ENCODE assay signal across 8 cellular contexts in genomic region chr16:29925805-29926674, GRCh38. TPM values are rescaled to one million over a fixed set of nuclear protein-coding genes. Genes with fewer than 3 reads are reported as not detected.
DNase-seq lines count a peak whose midpoint lies in the region; ATAC-seq and TF ChIP-seq lines count a peak whose summit lies in the region.

TSS of gene KCTD13 (minus strand) at chr16:29926226. CDS start at chr16:29926033, 193 bp downstream.

- peak within 1 kb of the TSS; percentile 98 to 100 for H3K4me3 ChIP-seq in DND-41 (ENCODE audit: low read depth in 1 of 2, low read length in 2 of 2)
- peak within 1 kb of the TSS; percentile 83 for H3K4me3 ChIP-seq in Karpas-422 (ENCODE audit: low read length)
- H3K4me3 ChIP-seq in RWPE2 (ENCODE audit: severe bottlenecking): peak within 1 kb of the TSS; percentile 77
- peak within 1 kb of the TSS; percentile 81 for H3K4me3 ChIP-seq in fibroblast of pulmonary artery (replicated peaks; ENCODE audit: low read depth, low read length)

- intact Hi-C loops in activated T-helper 2 cell treated with anti-CD3 and anti-CD28 coated beads, Interferon-gamma antibody, Interleukin-2, Interleukin-4, amounts not matched to agents 10 μg/mL and 5 μg/mL and 100 μg/mL, durations not matched to agents 14 hours and 24 hours and 36 hours (cut with micrococcal nuclease): loop anchor here (1.0 to 5.0 kb wide), 3 partner anchors 36 to 121 kb away; partner anchors contain the start of genes CDIPT and TMEM219

- peak; percentile 87 for ATAC-seq in DND-41 (ENCODE audit: insufficient read depth, low read depth)
- ATAC-seq in GM21825 (IDR thresholded peaks at IDR 0.05; ENCODE audit: unreplicated experiment): peak; percentile 87
- peak; percentile 89 for ATAC-seq in RWPE2 (ENCODE audit: low read depth)
- ATAC-seq in natural killer cell treated with Interleukin-12 subunit alpha and Interleukin-12 subunit beta and Interleukin-15 and Interleukin-18, amount 100 ng/mL, for 72 hours: peak; percentile 97 to 98

- H4K20me1 ChIP-seq in DND-41 (ENCODE audit: insufficient read depth, low read length) (peaks cover 13% of the 10 kb centered on the region), Karpas-422 (ENCODE audit: insufficient read depth, low read depth, low read length) (peaks cover 4% of the 10 kb centered on the region; the same call in 1 of the 2 replicates)

- peaks cover 22% of the 10 kb centered on the region for H3K36me3 ChIP-seq in DND-41 (ENCODE audit: insufficient read depth, low read length)
- peaks cover 8% of the 10 kb centered on the region; the same call in 1 of the 2 replicates for H3K36me3 ChIP-seq in Karpas-422 (ENCODE audit: insufficient read depth, low read length)
- H3K36me3 ChIP-seq in RWPE2 (ENCODE audit: low read depth): peaks cover 22% of the 10 kb centered on the region

- peak within 1 kb of the TSS; percentile 94 for H3K27ac ChIP-seq in DND-41 (ENCODE audit: low read length)
- H3K27ac ChIP-seq in Karpas-422 (ENCODE audit: low read length): peak within 1 kb of the TSS; percentile 8; the same call in 1 of the 2 replicates
- peak within 1 kb of the TSS; percentile 48 for H3K27ac ChIP-seq in RWPE2 (ENCODE audit: poor library complexity, severe bottlenecking)

- H3K4me2 ChIP-seq in DND-41 (ENCODE audit: insufficient read depth, low read length): peak within 1 kb of the TSS; percentile 99
- H3K4me2 ChIP-seq in Karpas-422 (ENCODE audit: low read depth, low read length, poor library complexity, severe bottlenecking): peak within 1 kb of the TSS; percentile 99

- peaks cover 21% of the 10 kb centered on the region for H3K36me3 Mint-ChIP-seq in activated T-helper 2 cell treated with anti-CD3 and anti-CD28 coated beads, Interferon-gamma antibody, Interleukin-2, Interleukin-4, amounts not matched to agents 10 μg/mL and 5 μg/mL and 100 μg/mL, durations not matched to agents 14 hours and 24 hours and 36 hours (ENCODE audit: low read depth)
- peaks cover 7% of the 10 kb centered on the region for H3K36me3 Mint-ChIP-seq in natural killer cell treated with Interleukin-12 subunit alpha and Interleukin-12 subunit beta and Interleukin-15 and Interleukin-18, amount 100 ng/mL, for 72 hours
- H3K36me3 Mint-ChIP-seq in stimulated activated naive CD8-positive, alpha-beta T cell treated with anti-CD3 and anti-CD28 coated beads, Interleukin-15, Interleukin-2, amounts not matched to agents 100 ng/mL and 50 ng/mL, for 24 hours (ENCODE audit: low read depth): peaks cover 22% of the 10 kb centered on the region

- H3K9me2 ChIP-seq in Karpas-422 (replicated peaks; ENCODE audit: insufficient read depth, low read length): no peaks in the 10 kb centered on the region

- no peaks in the 10 kb centered on the region for H3K27me3 ChIP-seq in DND-41 (ENCODE audit: insufficient read depth, low read length, poor library complexity)
- H3K27me3 ChIP-seq in Karpas-422 (ENCODE audit: low read length): no peaks in the 10 kb centered on the region
- H3K27me3 ChIP-seq in RWPE2 (ENCODE audit: insufficient read depth, poor library complexity, severe bottlenecking): no peaks in the 10 kb centered on the region

- H3K27ac Mint-ChIP-seq in activated T-helper 2 cell treated with anti-CD3 and anti-CD28 coated beads, Interferon-gamma antibody, Interleukin-2, Interleukin-4, amounts not matched to agents 10 μg/mL and 5 μg/mL and 100 μg/mL, durations not matched to agents 14 hours and 24 hours and 36 hours: peak within 1 kb of the TSS; percentile 94
- H3K27ac Mint-ChIP-seq in natural killer cell treated with Interleukin-12 subunit alpha and Interleukin-12 subunit beta and Interleukin-15 and Interleukin-18, amount 100 ng/mL, for 72 hours: peak within 1 kb of the TSS; percentile 92 to 97
- peak within 1 kb of the TSS; percentile 95 for H3K27ac Mint-ChIP-seq in stimulated activated naive CD8-positive, alpha-beta T cell treated with anti-CD3 and anti-CD28 coated beads, Interleukin-15, Interleukin-2, amounts not matched to agents 100 ng/mL and 50 ng/mL, for 24 hours

- H3K9ac ChIP-seq in DND-41 (ENCODE audit: low read depth, low read length): peak within 1 kb of the TSS; percentile 89
- H3K9ac ChIP-seq in Karpas-422 (ENCODE audit: low read length): peak within 1 kb of the TSS; percentile 77

- TF ChIP-seq CTCF in DND-41 (IDR thresholded peaks at IDR 0.05; ENCODE audit: borderline replicate concordance, extremely low read depth, low read length, poor library complexity, severe bottlenecking): no peak
- TF ChIP-seq CTCF in RWPE2 (IDR thresholded peaks at IDR 0.05; ENCODE audit: poor library complexity, severe bottlenecking): no peak
- TF ChIP-seq CTCF in fibroblast of pulmonary artery (IDR thresholded peaks at IDR 0.05; ENCODE audit: low read length, missing control alignments): no peak

- H3K79me2 ChIP-seq in DND-41 (ENCODE audit: insufficient read depth, low read length) (peaks cover 42% of the 10 kb centered on the region), Karpas-422 (ENCODE audit: low read length) (peaks cover 32% of the 10 kb centered on the region)

- H3K9me3 Mint-ChIP-seq in activated T-helper 2 cell treated with anti-CD3 and anti-CD28 coated beads, Interferon-gamma antibody, Interleukin-2, Interleukin-4, amounts not matched to agents 10 μg/mL and 5 μg/mL and 100 μg/mL, durations not matched to agents 14 hours and 24 hours and 36 hours: no peaks in the 10 kb centered on the region
- H3K9me3 Mint-ChIP-seq in natural killer cell treated with Interleukin-12 subunit alpha and Interleukin-12 subunit beta and Interleukin-15 and Interleukin-18, amount 100 ng/mL, for 72 hours: no peaks in the 10 kb centered on the region
- H3K9me3 Mint-ChIP-seq in stimulated activated naive CD8-positive, alpha-beta T cell treated with anti-CD3 and anti-CD28 coated beads, Interleukin-15, Interleukin-2, amounts not matched to agents 100 ng/mL and 50 ng/mL, for 24 hours: no peaks in the 10 kb centered on the region

- H3K4me3 Mint-ChIP-seq in activated T-helper 2 cell treated with anti-CD3 and anti-CD28 coated beads, Interferon-gamma antibody, Interleukin-2, Interleukin-4, amounts not matched to agents 10 μg/mL and 5 μg/mL and 100 μg/mL, durations not matched to agents 14 hours and 24 hours and 36 hours (ENCODE audit: low read depth): peak within 1 kb of the TSS; percentile 95
- H3K4me3 Mint-ChIP-seq in natural killer cell treated with Interleukin-12 subunit alpha and Interleukin-12 subunit beta and Interleukin-15 and Interleukin-18, amount 100 ng/mL, for 72 hours: peak within 1 kb of the TSS; percentile 91
- H3K4me3 Mint-ChIP-seq in stimulated activated naive CD8-positive, alpha-beta T cell treated with anti-CD3 and anti-CD28 coated beads, Interleukin-15, Interleukin-2, amounts not matched to agents 100 ng/mL and 50 ng/mL, for 24 hours: peak within 1 kb of the TSS; percentile 89

- peak within 1 kb of the TSS; percentile 99 for H2AFZ ChIP-seq in DND-41 (ENCODE audit: low read depth, low read length)
- peak within 1 kb of the TSS; percentile 77; the same call in 1 of the 2 replicates for H2AFZ ChIP-seq in Karpas-422 (ENCODE audit: low read length)

- peaks cover 32% of the 10 kb centered on the region for H3K4me1 Mint-ChIP-seq in activated T-helper 2 cell treated with anti-CD3 and anti-CD28 coated beads, Interferon-gamma antibody, Interleukin-2, Interleukin-4, amounts not matched to agents 10 μg/mL and 5 μg/mL and 100 μg/mL, durations not matched to agents 14 hours and 24 hours and 36 hours (ENCODE audit: low read depth)
- H3K4me1 Mint-ChIP-seq in natural killer cell treated with Interleukin-12 subunit alpha and Interleukin-12 subunit beta and Interleukin-15 and Interleukin-18, amount 100 ng/mL, for 72 hours (ENCODE audit: low read depth in 2 of 2): peaks cover 27 to 36% of the 10 kb centered on the region in 2 donors
- H3K4me1 Mint-ChIP-seq in stimulated activated naive CD8-positive, alpha-beta T cell treated with anti-CD3 and anti-CD28 coated beads, Interleukin-15, Interleukin-2, amounts not matched to agents 100 ng/mL and 50 ng/mL, for 24 hours (ENCODE audit: low read depth): peaks cover 26% of the 10 kb centered on the region

- H3K9me3 ChIP-seq in DND-41 (ENCODE audit: insufficient read depth, low read length, severe bottlenecking) (no peaks in the 10 kb centered on the region), Karpas-422 (ENCODE audit: low read length) (no peaks in the 10 kb centered on the region), RWPE2 (ENCODE audit: severe bottlenecking) (no peaks in the 10 kb centered on the region)

- H3K27me3 Mint-ChIP-seq in activated T-helper 2 cell treated with anti-CD3 and anti-CD28 coated beads, Interferon-gamma antibody, Interleukin-2, Interleukin-4, amounts not matched to agents 10 μg/mL and 5 μg/mL and 100 μg/mL, durations not matched to agents 14 hours and 24 hours and 36 hours (ENCODE audit: low read depth): no peaks in the 10 kb centered on the region
- no peaks in the 10 kb centered on the region for H3K27me3 Mint-ChIP-seq in natural killer cell treated with Interleukin-12 subunit alpha and Interleukin-12 subunit beta and Interleukin-15 and Interleukin-18, amount 100 ng/mL, for 72 hours
- no peaks in the 10 kb centered on the region for H3K27me3 Mint-ChIP-seq in stimulated activated naive CD8-positive, alpha-beta T cell treated with anti-CD3 and anti-CD28 coated beads, Interleukin-15, Interleukin-2, amounts not matched to agents 100 ng/mL and 50 ng/mL, for 24 hours

- H3K4me1 ChIP-seq in DND-41 (ENCODE audit: insufficient read depth, low read length) (peaks cover 33% of the 10 kb centered on the region), Karpas-422 (ENCODE audit: low read length) (peaks cover 21% of the 10 kb centered on the region), RWPE2 (ENCODE audit: insufficient read depth, poor library complexity, severe bottlenecking) (peaks cover 9% of the 10 kb centered on the region)

- DNase-seq in DND-41 (peak; percentile 91), Karpas-422 (peak; percentile 92), RWPE2 (ENCODE audit: low spot score) (peak; percentile 82), fibroblast of pulmonary artery (ENCODE audit: low read depth) (peak; percentile 80)
- peak; percentile 91 for DNase-seq in activated T-helper 2 cell treated with anti-CD3 and anti-CD28 coated beads, Interferon-gamma antibody, Interleukin-2, Interleukin-4, amounts not matched to agents 10 μg/mL and 5 μg/mL and 100 μg/mL, durations not matched to agents 14 hours and 24 hours and 36 hours (ENCODE audit: low spot score)
- peak; percentile 92 for DNase-seq in natural killer cell treated with Interleukin-12 subunit alpha and Interleukin-12 subunit beta and Interleukin-15 and Interleukin-18, amount 100 ng/mL, for 72 hours (ENCODE audit: low spot score)

RNA-seq across cellular contexts. Expression of gene KCTD13, which starts in this region (rescaled TPM):
- 14.2 and 52.9 TPM in 2 replicates for total RNA-seq in Karpas-422 (2014; rRNA removed; shearing (Covaris generic); ENCODE audit: low replicate concordance)
- 39.7 and 47.5 TPM in 2 replicates for total RNA-seq in activated T-helper 2 cell treated with anti-CD3 and anti-CD28 coated beads, Interferon-gamma antibody, Interleukin-2, Interleukin-4, amounts not matched to agents 10 μg/mL and 5 μg/mL and 100 μg/mL, durations not matched to agents 14 hours and 24 hours and 36 hours
- 10 to 100 TPM; 53.6 to 92.7 TPM for total RNA-seq in natural killer cell treated with Interleukin-12 subunit alpha and Interleukin-12 subunit beta and Interleukin-15 and Interleukin-18, amount 100 ng/mL, for 72 hours

Comparison
In these comparisons a context has a peak if more than half of its experiments do, and no peak if none do; other contexts are left out.
1. Peak in every context shown above with its lines: DNase-seq, ATAC-seq, H3K4me3 ChIP-seq and H3K27ac ChIP-seq.
2. H3K27ac ChIP-seq: peak in every context shown above with its lines; median percentile 94 in DND-41; 48 in RWPE2; 8 in Karpas-422.